ENCODE assay signal across 1 cellular context in the genomic region with DNA sequence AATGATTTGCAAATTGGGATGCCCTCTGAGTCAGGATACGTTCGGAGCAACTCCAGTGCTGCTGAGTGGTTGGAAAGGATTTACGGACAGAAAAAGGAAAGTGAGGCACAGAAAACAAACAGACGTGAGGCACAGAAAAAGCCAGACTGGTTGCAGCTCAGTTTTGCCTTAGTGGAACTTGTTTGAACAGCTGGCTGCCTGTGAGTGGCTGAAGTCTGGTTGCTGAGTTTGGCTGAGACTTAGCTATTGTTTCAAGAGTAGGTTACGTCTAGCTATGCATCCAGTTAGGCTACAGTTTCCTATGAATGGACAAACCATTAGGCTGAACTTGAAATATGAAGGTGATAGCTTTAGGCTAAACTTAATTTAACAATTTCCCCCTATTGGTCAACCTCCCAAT.
TF ChIP-seq lines count a peak whose summit lies in the region.

No MANE protein-coding gene starts in this region.

TF ChIP-seq in GM23338, 12 proteins besides CTCF, POLR2A, EP300 and RAD21 (continued from another document):
- TF ChIP-seq, protein P1, sequence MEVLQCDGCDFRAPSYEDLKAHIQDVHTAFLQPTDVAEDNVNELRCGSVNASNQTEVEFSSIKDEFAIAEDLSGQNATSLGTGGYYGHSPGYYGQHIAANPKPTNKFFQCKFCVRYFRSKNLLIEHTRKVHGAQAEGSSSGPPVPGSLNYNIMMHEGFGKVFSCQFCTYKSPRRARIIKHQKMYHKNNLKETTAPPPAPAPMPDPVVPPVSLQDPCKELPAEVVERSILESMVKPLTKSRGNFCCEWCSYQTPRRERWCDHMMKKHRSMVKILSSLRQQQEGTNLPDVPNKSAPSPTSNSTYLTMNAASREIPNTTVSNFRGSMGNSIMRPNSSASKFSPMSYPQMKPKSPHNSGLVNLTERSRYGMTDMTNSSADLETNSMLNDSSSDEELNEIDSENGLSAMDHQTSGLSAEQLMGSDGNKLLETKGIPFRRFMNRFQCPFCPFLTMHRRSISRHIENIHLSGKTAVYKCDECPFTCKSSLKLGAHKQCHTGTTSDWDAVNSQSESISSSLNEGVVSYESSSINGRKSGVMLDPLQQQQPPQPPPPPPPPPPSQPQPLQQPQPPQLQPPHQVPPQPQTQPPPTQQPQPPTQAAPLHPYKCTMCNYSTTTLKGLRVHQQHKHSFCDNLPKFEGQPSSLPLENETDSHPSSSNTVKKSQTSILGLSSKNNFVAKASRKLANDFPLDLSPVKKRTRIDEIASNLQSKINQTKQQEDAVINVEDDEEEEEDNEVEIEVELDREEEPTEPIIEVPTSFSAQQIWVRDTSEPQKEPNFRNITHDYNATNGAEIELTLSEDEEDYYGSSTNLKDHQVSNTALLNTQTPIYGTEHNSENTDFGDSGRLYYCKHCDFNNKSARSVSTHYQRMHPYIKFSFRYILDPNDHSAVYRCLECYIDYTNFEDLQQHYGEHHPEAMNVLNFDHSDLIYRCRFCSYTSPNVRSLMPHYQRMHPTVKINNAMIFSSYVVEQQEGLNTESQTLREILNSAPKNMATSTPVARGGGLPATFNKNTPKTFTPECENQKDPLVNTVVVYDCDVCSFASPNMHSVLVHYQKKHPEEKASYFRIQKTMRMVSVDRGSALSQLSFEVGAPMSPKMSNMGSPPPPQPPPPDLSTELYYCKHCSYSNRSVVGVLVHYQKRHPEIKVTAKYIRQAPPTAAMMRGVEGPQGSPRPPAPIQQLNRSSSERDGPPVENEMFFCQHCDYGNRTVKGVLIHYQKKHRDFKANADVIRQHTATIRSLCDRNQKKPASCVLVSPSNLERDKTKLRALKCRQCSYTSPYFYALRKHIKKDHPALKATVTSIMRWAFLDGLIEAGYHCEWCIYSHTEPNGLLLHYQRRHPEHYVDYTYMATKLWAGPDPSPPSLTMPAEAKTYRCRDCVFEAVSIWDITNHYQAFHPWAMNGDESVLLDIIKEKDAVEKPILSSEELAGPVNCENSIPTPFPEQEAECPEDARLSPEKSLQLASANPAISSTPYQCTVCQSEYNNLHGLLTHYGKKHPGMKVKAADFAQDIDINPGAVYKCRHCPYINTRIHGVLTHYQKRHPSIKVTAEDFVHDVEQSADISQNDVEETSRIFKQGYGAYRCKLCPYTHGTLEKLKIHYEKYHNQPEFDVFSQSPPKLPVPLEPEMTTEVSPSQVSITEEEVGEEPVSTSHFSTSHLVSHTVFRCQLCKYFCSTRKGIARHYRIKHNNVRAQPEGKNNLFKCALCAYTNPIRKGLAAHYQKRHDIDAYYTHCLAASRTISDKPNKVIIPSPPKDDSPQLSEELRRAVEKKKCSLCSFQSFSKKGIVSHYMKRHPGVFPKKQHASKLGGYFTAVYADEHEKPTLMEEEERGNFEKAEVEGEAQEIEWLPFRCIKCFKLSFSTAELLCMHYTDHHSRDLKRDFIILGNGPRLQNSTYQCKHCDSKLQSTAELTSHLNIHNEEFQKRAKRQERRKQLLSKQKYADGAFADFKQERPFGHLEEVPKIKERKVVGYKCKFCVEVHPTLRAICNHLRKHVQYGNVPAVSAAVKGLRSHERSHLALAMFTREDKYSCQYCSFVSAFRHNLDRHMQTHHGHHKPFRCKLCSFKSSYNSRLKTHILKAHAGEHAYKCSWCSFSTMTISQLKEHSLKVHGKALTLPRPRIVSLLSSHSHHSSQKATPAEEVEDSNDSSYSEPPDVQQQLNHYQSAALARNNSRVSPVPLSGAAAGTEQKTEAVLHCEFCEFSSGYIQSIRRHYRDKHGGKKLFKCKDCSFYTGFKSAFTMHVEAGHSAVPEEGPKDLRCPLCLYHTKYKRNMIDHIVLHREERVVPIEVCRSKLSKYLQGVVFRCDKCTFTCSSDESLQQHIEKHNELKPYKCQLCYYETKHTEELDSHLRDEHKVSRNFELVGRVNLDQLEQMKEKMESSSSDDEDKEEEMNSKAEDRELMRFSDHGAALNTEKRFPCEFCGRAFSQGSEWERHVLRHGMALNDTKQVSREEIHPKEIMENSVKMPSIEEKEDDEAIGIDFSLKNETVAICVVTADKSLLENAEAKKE (CRISPR knock-in tag; IDR thresholded peaks at IDR 0.05), result no peak
- TF ChIP-seq EZH2phosphoT487 (IDR thresholded peaks at IDR 0.05; ENCODE audit: unreplicated experiment), result no peak
- no peak for TF ChIP-seq STAT1 (IDR thresholded peaks at IDR 0.05; ENCODE audit: unreplicated experiment)
- TF ChIP-seq NANOG (IDR thresholded peaks at IDR 0.05; ENCODE audit: borderline replicate concordance), result no peak
